In genomic region chr3:48466386-48467109, GRCh38 we compare ENCODE assay signal across 8 cellular contexts. TPM values are rescaled to one million over a fixed set of nuclear protein-coding genes. Genes with fewer than 3 reads are reported as not detected.
DNase-seq lines count a peak whose midpoint lies in the region; ATAC-seq and TF ChIP-seq lines count a peak whose summit lies in the region.

No MANE protein-coding gene starts in this region.

- H3K27ac ChIP-seq in cardiac muscle cell (peak overlapping the region; percentile 93), sigmoid colon (peak overlapping the region; percentile 99 to 100 (median 99))

- H3K9me3 ChIP-seq in cardiac muscle cell (ENCODE audit: low read depth) (no peaks in the 10 kb centered on the region), sigmoid colon (no peaks in the 10 kb centered on the region)

- peaks cover 36% of the 10 kb centered on the region for H3K4me1 Mint-ChIP-seq in activated T-helper 2 cell treated with anti-CD3 and anti-CD28 coated beads, Interferon-gamma antibody, Interleukin-2, Interleukin-4, amounts not matched to agents 10 μg/mL and 5 μg/mL and 100 μg/mL, durations not matched to agents 14 hours and 24 hours and 36 hours (ENCODE audit: low read depth)

- H3K36me3 ChIP-seq in cardiac muscle cell (no peaks in the 10 kb centered on the region), sigmoid colon (peaks cover 9 to 36% (median 16%) of the 10 kb centered on the region in 4 donors)

- WGBS in sigmoid colon, 2 donors: 18 to 21% methylated on average over 19 of the region's 19 CpGs

- ATAC-seq in GM19035 (IDR thresholded peaks at IDR 0.05; ENCODE audit: unreplicated experiment) (peak; percentile 23), HG03520 (IDR thresholded peaks at IDR 0.05; ENCODE audit: unreplicated experiment) (peak; percentile 2), GM18505 (IDR thresholded peaks at IDR 0.05; ENCODE audit: unreplicated experiment) (no peak)

- H3K9me3 Mint-ChIP-seq in activated T-helper 2 cell treated with anti-CD3 and anti-CD28 coated beads, Interferon-gamma antibody, Interleukin-2, Interleukin-4, amounts not matched to agents 10 μg/mL and 5 μg/mL and 100 μg/mL, durations not matched to agents 14 hours and 24 hours and 36 hours: no peaks in the 10 kb centered on the region

- H3K27me3 ChIP-seq in cardiac muscle cell (no peaks in the 10 kb centered on the region), sigmoid colon (no peaks in the 10 kb centered on the region)

- no peak for TF ChIP-seq POLR2A in sigmoid colon (IDR thresholded peaks at IDR 0.05)
- TF ChIP-seq POLR2A in GM18505 (IDR thresholded peaks at IDR 0.05; ENCODE audit: borderline replicate concordance, extremely low read depth, insufficient read depth, insufficient read length): no peak

- DNase-seq in activated T-helper 2 cell treated with anti-CD3 and anti-CD28 coated beads, Interferon-gamma antibody, Interleukin-2, Interleukin-4, amounts not matched to agents 10 μg/mL and 5 μg/mL and 100 μg/mL, durations not matched to agents 14 hours and 24 hours and 36 hours (ENCODE audit: low spot score): no peak
- DNase-seq in cardiac muscle cell (ENCODE audit: low read depth in 1 of 2, low spot score in 1 of 2) (no peak), sigmoid colon (peak; percentile 74), hepatic stellate cell (ENCODE audit: low spot score) (no peak), SKM-1 (lab: John Stamatoyannopoulos, UW; ENCODE audit: unreplicated experiment) (no peak)

- TF ChIP-seq EP300 in sigmoid colon (IDR thresholded peaks at IDR 0.05): no peak

- H3K4me1 ChIP-seq in cardiac muscle cell (ENCODE audit: low read depth) (peaks cover 9% of the 10 kb centered on the region), sigmoid colon (peaks cover 0 to 64% (median 61%) of the 10 kb centered on the region in 4 donors)

- peaks cover 46% of the 10 kb centered on the region for H3K36me3 Mint-ChIP-seq in activated T-helper 2 cell treated with anti-CD3 and anti-CD28 coated beads, Interferon-gamma antibody, Interleukin-2, Interleukin-4, amounts not matched to agents 10 μg/mL and 5 μg/mL and 100 μg/mL, durations not matched to agents 14 hours and 24 hours and 36 hours (ENCODE audit: low read depth)

- peak overlapping the region; percentile 94 for H3K4me3 Mint-ChIP-seq in activated T-helper 2 cell treated with anti-CD3 and anti-CD28 coated beads, Interferon-gamma antibody, Interleukin-2, Interleukin-4, amounts not matched to agents 10 μg/mL and 5 μg/mL and 100 μg/mL, durations not matched to agents 14 hours and 24 hours and 36 hours (ENCODE audit: low read depth)

- H3K27me3 Mint-ChIP-seq in activated T-helper 2 cell treated with anti-CD3 and anti-CD28 coated beads, Interferon-gamma antibody, Interleukin-2, Interleukin-4, amounts not matched to agents 10 μg/mL and 5 μg/mL and 100 μg/mL, durations not matched to agents 14 hours and 24 hours and 36 hours (ENCODE audit: low read depth): no peaks in the 10 kb centered on the region

- peak overlapping the region; percentile 84 for H3K27ac Mint-ChIP-seq in activated T-helper 2 cell treated with anti-CD3 and anti-CD28 coated beads, Interferon-gamma antibody, Interleukin-2, Interleukin-4, amounts not matched to agents 10 μg/mL and 5 μg/mL and 100 μg/mL, durations not matched to agents 14 hours and 24 hours and 36 hours

- H3K4me3 ChIP-seq in cardiac muscle cell: no peak overlapping the region
- peak overlapping the region; percentile 40 to 55 (median 50) for H3K4me3 ChIP-seq in sigmoid colon

- TF ChIP-seq CTCF in cardiac muscle cell (IDR thresholded peaks at IDR 0.05; ENCODE audit: low read depth, low read length): no peak
- no peak for TF ChIP-seq CTCF in sigmoid colon (IDR thresholded peaks at IDR 0.05)

- intact Hi-C loops in activated T-helper 2 cell treated with anti-CD3 and anti-CD28 coated beads, Interferon-gamma antibody, Interleukin-2, Interleukin-4, amounts not matched to agents 10 μg/mL and 5 μg/mL and 100 μg/mL, durations not matched to agents 14 hours and 24 hours and 36 hours (cut with micrococcal nuclease): no loop called here
- intact Hi-C loops in sigmoid colon (cut with DNase I): loop anchor here (2.0 kb wide), 1 partner anchor 36 kb away; no protein-coding TSS in a partner anchor

RNA-seq across cellular contexts. Expression of gene ATRIP, which starts 20.0 kb away (rescaled TPM):
- total RNA-seq in activated T-helper 2 cell treated with anti-CD3 and anti-CD28 coated beads, Interferon-gamma antibody, Interleukin-2, Interleukin-4, amounts not matched to agents 10 μg/mL and 5 μg/mL and 100 μg/mL, durations not matched to agents 14 hours and 24 hours and 36 hours: 16.9 and 17.5 TPM in 2 replicates
- 8.7 and 9.4 TPM in 2 replicates for total RNA-seq in cardiac muscle cell
- polyA plus RNA-seq in cardiac muscle cell: 6.4 and 11.2 TPM in 2 replicates
- 1 to 10 TPM; 3.4 to 9.4 (median 5.2) TPM for total RNA-seq in sigmoid colon
- 1 to 10 TPM; 1.8 to 6.2 (median 2.4) TPM for polyA plus RNA-seq in sigmoid colon

RNA-seq across cellular contexts. Expression of gene TMA7, which starts 26.5 kb away (rescaled TPM):
- total RNA-seq in activated T-helper 2 cell treated with anti-CD3 and anti-CD28 coated beads, Interferon-gamma antibody, Interleukin-2, Interleukin-4, amounts not matched to agents 10 μg/mL and 5 μg/mL and 100 μg/mL, durations not matched to agents 14 hours and 24 hours and 36 hours: 270 and 289 TPM in 2 replicates
- total RNA-seq in cardiac muscle cell (172 and 395 TPM in 2 replicates), sigmoid colon (100 to 1,000 TPM; 146 to 352 (median 244) TPM)
- polyA plus RNA-seq in cardiac muscle cell (517 and 609 TPM in 2 replicates), sigmoid colon (100 to 1,000 TPM; 419 to 762 (median 624) TPM)

RNA-seq across cellular contexts. Expression of gene CCDC51, which starts 26.6 kb away (rescaled TPM):
- total RNA-seq in activated T-helper 2 cell treated with anti-CD3 and anti-CD28 coated beads, Interferon-gamma antibody, Interleukin-2, Interleukin-4, amounts not matched to agents 10 μg/mL and 5 μg/mL and 100 μg/mL, durations not matched to agents 14 hours and 24 hours and 36 hours: 22.2 and 23.7 TPM in 2 replicates
- total RNA-seq in cardiac muscle cell: 18.6 and 20.2 TPM in 2 replicates
- 29.3 and 31.4 TPM in 2 replicates for polyA plus RNA-seq in cardiac muscle cell
- 10 to 100 TPM in 3 of 4 donors, 1 to 10 TPM in 1; 9.4 to 22.5 (median 13.1) TPM for total RNA-seq in sigmoid colon
- 10 to 100 TPM; 12.7 to 21.6 (median 18.6) TPM for polyA plus RNA-seq in sigmoid colon

RNA-seq across cellular contexts. Expression of gene PLXNB1, which starts 36.7 kb away (rescaled TPM):
- total RNA-seq in activated T-helper 2 cell treated with anti-CD3 and anti-CD28 coated beads, Interferon-gamma antibody, Interleukin-2, Interleukin-4, amounts not matched to agents 10 μg/mL and 5 μg/mL and 100 μg/mL, durations not matched to agents 14 hours and 24 hours and 36 hours: 6.8 and 7.0 TPM in 2 replicates
- 38.5 and 47.1 TPM in 2 replicates for total RNA-seq in cardiac muscle cell
- polyA plus RNA-seq in cardiac muscle cell: 23.9 and 28.3 TPM in 2 replicates
- total RNA-seq in sigmoid colon: 100 to 1,000 TPM in 1 of 4 donors, 10 to 100 TPM in 3; 59.9 to 162 (median 79.7) TPM
- 10 to 100 TPM; 10.2 to 88.0 (median 10.4) TPM for polyA plus RNA-seq in sigmoid colon

RNA-seq across cellular contexts. Expression of gene SHISA5, which starts 37.4 kb away (rescaled TPM):
- 65.6 and 69.5 TPM in 2 replicates for total RNA-seq in activated T-helper 2 cell treated with anti-CD3 and anti-CD28 coated beads, Interferon-gamma antibody, Interleukin-2, Interleukin-4, amounts not matched to agents 10 μg/mL and 5 μg/mL and 100 μg/mL, durations not matched to agents 14 hours and 24 hours and 36 hours
- total RNA-seq in cardiac muscle cell: 68.0 and 86.0 TPM in 2 replicates
- 92.3 and 147 TPM in 2 replicates for polyA plus RNA-seq in cardiac muscle cell
- total RNA-seq in sigmoid colon: 10 to 100 TPM; 62.0 to 88.9 (median 74.7) TPM
- polyA plus RNA-seq in sigmoid colon: 100 to 1,000 TPM in 1 of 3 donors, 10 to 100 TPM in 2; 57.7 to 142 (median 60.1) TPM
